In genomic region chr4:53706422-53707032, GRCh38 we compare ENCODE assay signal across 8 cellular contexts.
DNase-seq lines count a peak whose midpoint lies in the region; ATAC-seq and TF ChIP-seq lines count a peak whose summit lies in the region.

No MANE protein-coding gene starts in this region.

- H4K20me1 ChIP-seq in PC-3 (ENCODE audit: low read length) = no peaks in the 10 kb centered on the region
- no peaks in the 10 kb centered on the region for H4K20me1 ChIP-seq in fibroblast of lung (ENCODE audit: control insufficient read depth, extremely low read depth, insufficient read depth, low read length)

- H3K9me3 ChIP-seq in PC-3 (ENCODE audit: low read length) (no peaks in the 10 kb centered on the region), fibroblast of lung (ENCODE audit: control insufficient read depth, insufficient read depth, low read depth, low read length) (no peaks in the 10 kb centered on the region), parathyroid adenoma (ENCODE audit: control insufficient read depth, low read length) (no peaks in the 10 kb centered on the region)

- H3F3A ChIP-seq in PC-3 (ENCODE audit: low read length, unreplicated experiment) = no peaks in the 10 kb centered on the region

- ATAC-seq in HG03095 (IDR thresholded peaks at IDR 0.05; ENCODE audit: unreplicated experiment) (peak; percentile 25), PC-3 (peak; percentile 25), GM21825 (IDR thresholded peaks at IDR 0.05; ENCODE audit: unreplicated experiment) (no peak), GM21786 (IDR thresholded peaks at IDR 0.05; ENCODE audit: unreplicated experiment) (no peak)

- CTCF ChIA-PET in PC-3 (lab: Charles Lee) = interaction anchor here (0.6 to 2.1 kb wide), 17 partner anchors 18 to 528 kb away, joined by 3 to 9 read pairs (median 3); no protein-coding TSS in a partner anchor

- BruUV-seq in PC-3 (replicated peaks; lab: Mats Ljungman, UMichigan) = no TSS peak

- H2AFZ ChIP-seq in PC-3 (ENCODE audit: low read length) = 0 out of 2 replicates have a peak overlapping the region, but pooled peaks have one; percentile 10
- H2AFZ ChIP-seq in fibroblast of lung (ENCODE audit: low read length) = no peak overlapping the region
- no peak overlapping the region for H2AFZ ChIP-seq in parathyroid adenoma

- H3K4me2 ChIP-seq in PC-3 (ENCODE audit: low read length) (no peak overlapping the region), fibroblast of lung (ENCODE audit: extremely low read depth, insufficient read depth, low read length) (no peak overlapping the region), parathyroid adenoma (ENCODE audit: low read length) (no peak overlapping the region)

- H3K9ac ChIP-seq in PC-3 (ENCODE audit: low read length) = no peak overlapping the region
- H3K9ac ChIP-seq in fibroblast of lung (ENCODE audit: insufficient read depth, low read length) = no peak overlapping the region
- H3K9ac ChIP-seq in parathyroid adenoma = no peak overlapping the region

- H3K4me3 ChIP-seq in PC-3 (ENCODE audit: low read length) (no peak overlapping the region), fibroblast of lung (replicated peaks in 1 of 4; ENCODE audit: control extremely low read depth in 1 of 4, insufficient read depth in 1 of 4, low read depth in 3 of 4, low read length in 4 of 4) (no peak overlapping the region), parathyroid adenoma (ENCODE audit: low read depth, low read length) (no peak overlapping the region)

- H3K9me2 ChIP-seq in PC-3 (replicated peaks; ENCODE audit: low read length) = no peaks in the 10 kb centered on the region

- H3K27ac ChIP-seq in PC-3 (ENCODE audit: low read length) (no peak overlapping the region), fibroblast of lung (ENCODE audit: insufficient read depth, low read length) (no peak overlapping the region), parathyroid adenoma (no peak overlapping the region)

- H3K27me3 ChIP-seq in PC-3 (ENCODE audit: low read length) (no peaks in the 10 kb centered on the region), fibroblast of lung (ENCODE audit: control insufficient read depth, insufficient read depth, low read length) (no peaks in the 10 kb centered on the region), parathyroid adenoma (ENCODE audit: control insufficient read depth, insufficient read depth, low read length) (no peaks in the 10 kb centered on the region)

- no peaks in the 10 kb centered on the region for H3K36me3 ChIP-seq in PC-3 (ENCODE audit: low read depth, low read length)
- H3K36me3 ChIP-seq in fibroblast of lung (ENCODE audit: control insufficient read depth, insufficient read depth, low read length) = no peaks in the 10 kb centered on the region
- H3K36me3 ChIP-seq in parathyroid adenoma (ENCODE audit: control insufficient read depth, insufficient read depth, low read length) = no peaks in the 10 kb centered on the region

- TF ChIP-seq CTCF in PC-3 (conservative IDR thresholded peaks at IDR 0.05; ENCODE audit: low read depth, low read length) (peak; percentile 92), fibroblast of lung (conservative IDR thresholded peaks at IDR 0.05 in 1 of 2, IDR thresholded peaks at IDR 0.05 in 1 of 2; ENCODE audit: low read depth in 1 of 2, low read length in 2 of 2) (peak; percentile 70 to 79), parathyroid adenoma (IDR thresholded peaks at IDR 0.05) (peak; percentile 39)

- H3K4me1 ChIP-seq in PC-3 (ENCODE audit: insufficient read depth, low read length) = peaks cover 34% of the 10 kb centered on the region
- H3K4me1 ChIP-seq in fibroblast of lung (ENCODE audit: control insufficient read depth, extremely low read depth, insufficient read depth, low read length) = peaks cover 23% of the 10 kb centered on the region
- no peaks in the 10 kb centered on the region for H3K4me1 ChIP-seq in parathyroid adenoma

- POLR2A ChIA-PET in PC-3 (lab: Charles Lee; ENCODE audit: unreplicated experiment) = interaction anchor here (0.7 kb wide), 1 partner anchor 75 kb away, joined by 4 read pairs; no protein-coding TSS in a partner anchor

- DNase-seq in NCI-H2227 (lab: John Stamatoyannopoulos, UW; ENCODE audit: unreplicated experiment) (peak; percentile 16), NCI-H2227 treated with DMSO at 0.1 percent for 48 hours (lab: John Stamatoyannopoulos, UW) (no peak), PC-3 (peak; percentile 87), fibroblast of lung (ENCODE audit: low read depth in 2 of 2) (peak; percentile 54 to 83)

- H3K79me2 ChIP-seq in PC-3 (ENCODE audit: low read length) (no peaks in the 10 kb centered on the region), fibroblast of lung (ENCODE audit: control insufficient read depth, insufficient read depth, low read length) (no peaks in the 10 kb centered on the region), parathyroid adenoma (no peaks in the 10 kb centered on the region)

- intact Hi-C loops in PC-3 (cut with micrococcal nuclease) = loop anchor here (1.0 to 10.0 kb wide), 6 partner anchors 74 to 528 kb away; partner anchors contain the start of gene CHIC2

Comparison
In these comparisons a context has a peak if more than half of its experiments do, and no peak if none do; other contexts are left out.
1. ATAC-seq: peak in HG03095 (single experiment) and PC-3 (single experiment); none in GM21825 (single experiment) and GM21786 (single experiment).
2. CTCF ChIP-seq: peak in every context shown above with its lines; median percentile 92 in PC-3; 74 in fibroblast of lung; 39 in parathyroid adenoma.